ENCODE assay signal across 1 cellular context in genomic region chr14:53539489-53540126, GRCh38.
TF ChIP-seq lines count a peak whose summit lies in the region.

No MANE protein-coding gene starts in this region.

TF ChIP-seq in GM12878, 131 proteins besides CTCF, POLR2A, EP300 and RAD21 (continued from another document):
- TF ChIP-seq SMC3 (IDR thresholded peaks at IDR 0.05; ENCODE audit: borderline replicate concordance, low read length), result peak; percentile 94
- TF ChIP-seq CHD1 (IDR thresholded peaks at IDR 0.05; ENCODE audit: low read depth, low read length), result no peak
- TF ChIP-seq NFIC (IDR thresholded peaks at IDR 0.05; ENCODE audit: low read depth, low read length), result no peak
- TF ChIP-seq TBL1XR1 (IDR thresholded peaks at IDR 0.05; ENCODE audit: low read depth, low read length), result no peak
- no peak for TF ChIP-seq HSF1 (IDR thresholded peaks at IDR 0.05; ENCODE audit: low read depth, low read length)
- peak; percentile 55 for TF ChIP-seq ZNF24 (IDR thresholded peaks at IDR 0.05)
- TF ChIP-seq STAT3 (IDR thresholded peaks at IDR 0.05; ENCODE audit: low read depth, low read length), result no peak
- no peak for TF ChIP-seq PAX8 (IDR thresholded peaks at IDR 0.05)
- no peak for TF ChIP-seq ZBED1 (IDR thresholded peaks at IDR 0.05; ENCODE audit: borderline replicate concordance)
- no peak for TF ChIP-seq CBX3 (IDR thresholded peaks at IDR 0.05; ENCODE audit: borderline replicate concordance, low read depth)
- no peak for TF ChIP-seq ZNF622 (IDR thresholded peaks at IDR 0.05)
- TF ChIP-seq ZSCAN29 (IDR thresholded peaks at IDR 0.05), result no peak
- TF ChIP-seq ASH2L (IDR thresholded peaks at IDR 0.05; ENCODE audit: borderline replicate concordance, low read depth), result no peak
- TF ChIP-seq SKIL (IDR thresholded peaks at IDR 0.05; ENCODE audit: low read depth, poor library complexity, severe bottlenecking), result no peak
- peak; percentile 55; the same call in 1 of the 2 replicates for TF ChIP-seq FOXM1 (IDR thresholded peaks at IDR 0.05; ENCODE audit: low read depth, low read length)
- no peak for TF ChIP-seq IKZF2 (IDR thresholded peaks at IDR 0.05)
- TF ChIP-seq SIN3A (IDR thresholded peaks at IDR 0.05; ENCODE audit: low read depth, low read length), result no peak
